ENCODE assay signal across 1 cellular context in the genomic region with DNA sequence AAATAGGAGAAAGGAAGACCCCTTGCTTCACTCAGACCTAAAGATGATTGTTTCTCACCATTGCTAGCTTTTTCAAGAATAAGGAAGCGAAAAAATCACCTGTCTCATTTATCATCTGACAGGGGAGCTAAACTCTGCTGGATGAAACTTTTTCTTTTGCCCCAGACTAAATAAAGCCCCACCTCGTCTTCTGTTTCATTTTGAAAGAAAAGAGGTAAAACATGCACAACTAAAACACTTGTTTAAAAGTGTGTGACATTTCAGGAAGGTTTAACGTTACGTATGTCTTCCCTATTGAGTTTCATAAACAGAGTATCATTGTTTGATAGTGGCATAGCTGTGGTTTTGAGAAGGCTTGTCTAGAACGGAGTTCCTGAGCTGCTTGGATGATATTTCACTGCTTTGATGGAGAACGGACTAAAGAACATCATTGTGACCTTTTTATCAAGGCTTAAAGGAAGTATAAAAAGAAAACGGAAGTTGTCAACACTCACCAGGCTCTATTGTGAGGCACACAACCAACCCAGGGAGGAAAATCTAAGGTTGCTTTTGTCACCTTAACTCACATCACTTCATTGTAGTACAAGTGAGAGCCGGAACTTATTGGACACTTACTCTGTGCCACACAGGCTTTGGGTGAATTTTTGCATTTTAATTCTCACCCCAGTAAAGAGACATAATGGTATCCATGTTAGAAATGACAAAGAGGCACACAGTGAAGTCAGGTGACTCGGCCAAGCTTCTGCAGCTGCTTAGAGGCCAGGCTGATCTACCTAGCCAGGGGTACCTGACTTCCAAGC.
TF ChIP-seq lines count a peak whose summit lies in the region.

No MANE protein-coding gene starts in this region.

TF ChIP-seq in K562, 482 proteins besides CTCF, POLR2A, EP300 and RAD21:
- TF ChIP-seq, protein P1, sequence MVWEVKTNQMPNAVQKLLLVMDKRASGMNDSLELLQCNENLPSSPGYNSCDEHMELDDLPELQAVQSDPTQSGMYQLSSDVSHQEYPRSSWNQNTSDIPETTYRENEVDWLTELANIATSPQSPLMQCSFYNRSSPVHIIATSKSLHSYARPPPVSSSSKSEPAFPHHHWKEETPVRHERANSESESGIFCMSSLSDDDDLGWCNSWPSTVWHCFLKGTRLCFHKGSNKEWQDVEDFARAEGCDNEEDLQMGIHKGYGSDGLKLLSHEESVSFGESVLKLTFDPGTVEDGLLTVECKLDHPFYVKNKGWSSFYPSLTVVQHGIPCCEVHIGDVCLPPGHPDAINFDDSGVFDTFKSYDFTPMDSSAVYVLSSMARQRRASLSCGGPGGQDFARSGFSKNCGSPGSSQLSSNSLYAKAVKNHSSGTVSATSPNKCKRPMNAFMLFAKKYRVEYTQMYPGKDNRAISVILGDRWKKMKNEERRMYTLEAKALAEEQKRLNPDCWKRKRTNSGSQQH (CRISPR knock-in tag; IDR thresholded peaks at IDR 0.05): no peak
- TF ChIP-seq POLR2AphosphoS2 (IDR thresholded peaks at IDR 0.05; ENCODE audit: low read length) (no peak), IRF2 (CRISPR knock-in tag; IDR thresholded peaks at IDR 0.05) (no peak), ZNF143 (CRISPR knock-in tag; IDR thresholded peaks at IDR 0.05) (no peak), HDAC2 (IDR thresholded peaks at IDR 0.05) (no peak), PKNOX1 (IDR thresholded peaks at IDR 0.05) (no peak), JUNB (CRISPR knock-in tag; conservative IDR thresholded peaks at IDR 0.05) (no peak), BRF1 (IDR thresholded peaks at IDR 0.05; ENCODE audit: borderline replicate concordance, extremely low read depth, insufficient read length) (no peak), CHAMP1 (IDR thresholded peaks at IDR 0.05) (no peak)
- TF ChIP-seq, protein P2, sequence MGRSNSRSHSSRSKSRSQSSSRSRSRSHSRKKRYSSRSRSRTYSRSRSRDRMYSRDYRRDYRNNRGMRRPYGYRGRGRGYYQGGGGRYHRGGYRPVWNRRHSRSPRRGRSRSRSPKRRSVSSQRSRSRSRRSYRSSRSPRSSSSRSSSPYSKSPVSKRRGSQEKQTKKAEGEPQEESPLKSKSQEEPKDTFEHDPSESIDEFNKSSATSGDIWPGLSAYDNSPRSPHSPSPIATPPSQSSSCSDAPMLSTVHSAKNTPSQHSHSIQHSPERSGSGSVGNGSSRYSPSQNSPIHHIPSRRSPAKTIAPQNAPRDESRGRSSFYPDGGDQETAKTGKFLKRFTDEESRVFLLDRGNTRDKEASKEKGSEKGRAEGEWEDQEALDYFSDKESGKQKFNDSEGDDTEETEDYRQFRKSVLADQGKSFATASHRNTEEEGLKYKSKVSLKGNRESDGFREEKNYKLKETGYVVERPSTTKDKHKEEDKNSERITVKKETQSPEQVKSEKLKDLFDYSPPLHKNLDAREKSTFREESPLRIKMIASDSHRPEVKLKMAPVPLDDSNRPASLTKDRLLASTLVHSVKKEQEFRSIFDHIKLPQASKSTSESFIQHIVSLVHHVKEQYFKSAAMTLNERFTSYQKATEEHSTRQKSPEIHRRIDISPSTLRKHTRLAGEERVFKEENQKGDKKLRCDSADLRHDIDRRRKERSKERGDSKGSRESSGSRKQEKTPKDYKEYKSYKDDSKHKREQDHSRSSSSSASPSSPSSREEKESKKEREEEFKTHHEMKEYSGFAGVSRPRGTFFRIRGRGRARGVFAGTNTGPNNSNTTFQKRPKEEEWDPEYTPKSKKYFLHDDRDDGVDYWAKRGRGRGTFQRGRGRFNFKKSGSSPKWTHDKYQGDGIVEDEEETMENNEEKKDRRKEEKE (IDR thresholded peaks at IDR 0.05; ENCODE audit: borderline replicate concordance in 1 of 2, control insufficient read depth in 1 of 2, low read depth in 2 of 2, low read length in 1 of 2): no peak
- TF ChIP-seq, protein P3, sequence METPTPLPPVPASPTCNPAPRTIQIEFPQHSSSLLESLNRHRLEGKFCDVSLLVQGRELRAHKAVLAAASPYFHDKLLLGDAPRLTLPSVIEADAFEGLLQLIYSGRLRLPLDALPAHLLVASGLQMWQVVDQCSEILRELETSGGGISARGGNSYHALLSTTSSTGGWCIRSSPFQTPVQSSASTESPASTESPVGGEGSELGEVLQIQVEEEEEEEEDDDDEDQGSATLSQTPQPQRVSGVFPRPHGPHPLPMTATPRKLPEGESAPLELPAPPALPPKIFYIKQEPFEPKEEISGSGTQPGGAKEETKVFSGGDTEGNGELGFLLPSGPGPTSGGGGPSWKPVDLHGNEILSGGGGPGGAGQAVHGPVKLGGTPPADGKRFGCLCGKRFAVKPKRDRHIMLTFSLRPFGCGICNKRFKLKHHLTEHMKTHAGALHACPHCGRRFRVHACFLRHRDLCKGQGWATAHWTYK (CRISPR knock-in tag; IDR thresholded peaks at IDR 0.05): no peak
- TF ChIP-seq, protein P4, sequence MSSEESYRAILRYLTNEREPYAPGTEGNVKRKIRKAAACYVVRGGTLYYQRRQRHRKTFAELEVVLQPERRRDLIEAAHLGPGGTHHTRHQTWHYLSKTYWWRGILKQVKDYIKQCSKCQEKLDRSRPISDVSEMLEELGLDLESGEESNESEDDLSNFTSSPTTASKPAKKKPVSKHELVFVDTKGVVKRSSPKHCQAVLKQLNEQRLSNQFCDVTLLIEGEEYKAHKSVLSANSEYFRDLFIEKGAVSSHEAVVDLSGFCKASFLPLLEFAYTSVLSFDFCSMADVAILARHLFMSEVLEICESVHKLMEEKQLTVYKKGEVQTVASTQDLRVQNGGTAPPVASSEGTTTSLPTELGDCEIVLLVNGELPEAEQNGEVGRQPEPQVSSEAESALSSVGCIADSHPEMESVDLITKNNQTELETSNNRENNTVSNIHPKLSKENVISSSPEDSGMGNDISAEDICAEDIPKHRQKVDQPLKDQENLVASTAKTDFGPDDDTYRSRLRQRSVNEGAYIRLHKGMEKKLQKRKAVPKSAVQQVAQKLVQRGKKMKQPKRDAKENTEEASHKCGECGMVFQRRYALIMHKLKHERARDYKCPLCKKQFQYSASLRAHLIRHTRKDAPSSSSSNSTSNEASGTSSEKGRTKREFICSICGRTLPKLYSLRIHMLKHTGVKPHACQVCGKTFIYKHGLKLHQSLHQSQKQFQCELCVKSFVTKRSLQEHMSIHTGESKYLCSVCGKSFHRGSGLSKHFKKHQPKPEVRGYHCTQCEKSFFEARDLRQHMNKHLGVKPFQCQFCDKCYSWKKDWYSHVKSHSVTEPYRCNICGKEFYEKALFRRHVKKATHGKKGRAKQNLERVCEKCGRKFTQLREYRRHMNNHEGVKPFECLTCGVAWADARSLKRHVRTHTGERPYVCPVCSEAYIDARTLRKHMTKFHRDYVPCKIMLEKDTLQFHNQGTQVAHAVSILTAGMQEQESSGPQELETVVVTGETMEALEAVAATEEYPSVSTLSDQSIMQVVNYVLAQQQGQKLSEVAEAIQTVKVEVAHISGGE (CRISPR knock-in tag; IDR thresholded peaks at IDR 0.05): no peak
